24 cellular contexts compared by ENCODE assay signal in genomic region chr7:27685893-27686292, GRCh38.
"Had no signal": no experiment of that assay in that cellular context is flagged by ENCODE, and none has a peak within 500 bp of the region (broad histone marks: within the 10 kb centered on the region; RNA-seq: fewer than 3 reads in every experiment).

No MANE protein-coding gene starts in this region.

- H3K9me3 ChIP-seq: esophagus squamous epithelium, gastrocnemius medialis, left lung, lower lobe of right lung, mucosa of descending colon had no signal

- ATAC-seq: gastrocnemius medialis; heart right ventricle; left lung; left ventricle myocardium superior; lower lobe of right lung; naive thymus-derived CD8-positive, alpha-beta T cell had no signal

- FAIRE-seq: colon, islet of Langerhans, keratinocyte had no signal

- DNase-seq: dorsolateral prefrontal cortex; effector CD4-positive, alpha-beta T cell; effector memory CD4-positive, alpha-beta T cell; erythroblast; esophagus squamous epithelium; foreskin melanocyte; gastrocnemius medialis; glutamatergic neuron; head of caudate nucleus; heart right ventricle; hippocampal formation; kidney glomerular epithelial cell; left colon; left lung; left ventricle myocardium superior; lower lobe of right lung; mucosa of descending colon; naive B cell; naive thymus-derived CD8-positive, alpha-beta T cell had no signal

- H3K27me3 ChIP-seq: dorsolateral prefrontal cortex, esophagus squamous epithelium, gastrocnemius medialis, heart right ventricle, left lung had no signal

- H3K4me1 ChIP-seq: esophagus squamous epithelium, gastrocnemius medialis, heart right ventricle, left lung, lower lobe of right lung had no signal

- H3K36me3 ChIP-seq: esophagus squamous epithelium, gastrocnemius medialis, heart right ventricle, left lung, lower lobe of right lung had no signal

- H3K4me3 ChIP-seq: coronary artery, dorsolateral prefrontal cortex, esophagus squamous epithelium, gastrocnemius medialis, heart right ventricle, left lung, lower lobe of right lung, mucosa of descending colon had no signal

- H3K27ac ChIP-seq: coronary artery, dorsolateral prefrontal cortex, epithelial cell of prostate, esophagus squamous epithelium, gastrocnemius medialis, heart right ventricle, left lung, lower lobe of right lung had no signal
